8 cellular contexts compared by ENCODE assay signal in the genomic region with DNA sequence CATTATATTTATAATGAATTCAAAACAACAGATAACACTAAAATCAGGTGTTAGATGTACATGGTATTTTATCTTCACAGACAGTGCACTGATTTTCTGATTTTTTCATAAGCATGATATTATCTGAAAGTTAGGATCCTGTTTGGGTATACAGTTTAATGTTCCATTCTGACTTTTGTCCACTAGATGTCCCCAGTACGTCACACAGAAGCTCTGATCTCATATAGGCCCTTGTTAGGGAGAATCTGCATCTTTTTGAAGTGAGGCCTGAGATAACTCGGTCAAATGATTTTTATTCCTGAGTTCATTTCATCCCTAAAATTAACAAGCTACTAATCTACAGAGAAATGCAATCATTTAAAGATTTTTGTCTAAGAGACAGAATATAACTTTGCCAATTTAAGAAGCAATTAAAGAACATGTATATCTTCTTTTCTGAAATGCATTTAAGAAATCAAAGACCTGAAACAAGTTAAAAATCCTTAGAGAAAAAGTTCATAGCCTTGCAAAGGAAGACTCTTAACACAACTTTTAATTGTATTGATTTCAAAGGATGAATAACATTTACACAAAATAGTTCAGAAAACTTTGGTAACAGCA.
DNase-seq lines count a peak whose midpoint lies in the region; ATAC-seq, FAIRE-seq and TF ChIP-seq lines count a peak whose summit lies in the region.

No MANE protein-coding gene starts in this region.

- H2BK20ac ChIP-seq in H1 (ENCODE audit: low read length): no peak overlapping the region

- H3K4ac ChIP-seq in H1 (replicated peaks; ENCODE audit: insufficient read length, low read depth, low read length): no peak overlapping the region
- no peak overlapping the region for H3K4ac ChIP-seq in mesenchymal stem cell (ENCODE audit: low read depth in 1 of 2, low read length in 2 of 2)

- H3K4me1 ChIP-seq in Peyer's patch: no peaks in the 10 kb centered on the region
- H3K4me1 ChIP-seq in H1 (replicated peaks in 1 of 4; ENCODE audit: control insufficient read depth in 3 of 4, insufficient read depth in 4 of 4, low read length in 3 of 4): no peaks in the 10 kb centered on the region
- H3K4me1 ChIP-seq in mesenchymal stem cell (ENCODE audit: control insufficient read depth, insufficient read depth, low read depth, low read length): peaks cover 1% of the 10 kb centered on the region

- peak; percentile 82 to 84 for TF ChIP-seq RAD21 in H1 (IDR thresholded peaks at IDR 0.05 in 1 of 2, conservative IDR thresholded peaks at IDR 0.05 in 1 of 2; ENCODE audit: low read depth in 2 of 2, low read length in 2 of 2)

- H2BK5ac ChIP-seq in H1 (ENCODE audit: low read depth, low read length) (no peak overlapping the region), mesenchymal stem cell (ENCODE audit: low read depth, low read length, poor library complexity, severe bottlenecking) (no peak overlapping the region)

- H3K79me2 ChIP-seq in H1 (ENCODE audit: control insufficient read depth in 1 of 2, insufficient read depth in 2 of 2, low read length in 2 of 2): no peaks in the 10 kb centered on the region

- H3K4me3 ChIP-seq in Peyer's patch (no peak overlapping the region), H1 (ENCODE audit: extremely low read depth in 1 of 4, insufficient read depth in 2 of 4, low read depth in 3 of 4, low read length in 4 of 4) (no peak overlapping the region), mesenchymal stem cell (ENCODE audit: insufficient read depth in 1 of 2, low read depth in 1 of 2, low read length in 2 of 2) (no peak overlapping the region)

- H4K8ac ChIP-seq in H1 (ENCODE audit: extremely low read depth, insufficient read depth, low read length) (no peak overlapping the region), mesenchymal stem cell (ENCODE audit: low read length) (no peak overlapping the region)

- H2AFZ ChIP-seq in H1 (ENCODE audit: low read length) (no peak overlapping the region), mesenchymal stem cell (ENCODE audit: low read depth, low read length) (no peak overlapping the region)

- POLR2A ChIA-PET in H1 (lab: Charles Lee; ENCODE audit: partially characterized antibody): no interaction called here

- H2BK15ac ChIP-seq in H1 (ENCODE audit: low read length) (no peak overlapping the region), mesenchymal stem cell (ENCODE audit: low read depth, poor library complexity, severe bottlenecking) (no peak overlapping the region)

- no peak overlapping the region for H2BK120ac ChIP-seq in H1 (replicated peaks; ENCODE audit: low read depth, low read length)
- H2BK120ac ChIP-seq in mesenchymal stem cell (ENCODE audit: low read depth, low read length): no peak overlapping the region

- H3K9ac ChIP-seq in H1 (replicated peaks in 1 of 4; ENCODE audit: extremely low read depth in 1 of 4, low read depth in 3 of 4, low read length in 3 of 4) (no peak overlapping the region), mesenchymal stem cell (ENCODE audit: low read length) (peak overlapping the region; percentile 47)

- peak; percentile 77 for FAIRE-seq in H1 (lab: Jason Lieb, UNC)

- H3K18ac ChIP-seq in H1 (ENCODE audit: extremely low read depth, low read length) (no peak overlapping the region), mesenchymal stem cell (ENCODE audit: low read depth in 1 of 2, low read length in 2 of 2) (no peak overlapping the region)

- H3K27me3 ChIP-seq in Peyer's patch: no peaks in the 10 kb centered on the region
- no peaks in the 10 kb centered on the region for H3K27me3 ChIP-seq in H1 (replicated peaks in 1 of 4; ENCODE audit: control insufficient read depth in 3 of 4, extremely low read depth in 1 of 4, insufficient read depth in 3 of 4, low read length in 3 of 4)
- H3K27me3 ChIP-seq in mesenchymal stem cell (ENCODE audit: control insufficient read depth in 1 of 2, insufficient read depth in 1 of 2, low read length in 2 of 2): no peaks in the 10 kb centered on the region

- no peaks in the 10 kb centered on the region for H3K23me2 ChIP-seq in H1 (ENCODE audit: low read depth, low read length)

- H2AK5ac ChIP-seq in H1 (ENCODE audit: low read depth, low read length): no peak overlapping the region
- H2AK5ac ChIP-seq in mesenchymal stem cell (ENCODE audit: low read length, severe bottlenecking): no peak overlapping the region

- DNase-seq in Right ventricle myocardium inferior (ENCODE audit: missing footprints) (no peak), cardiac septum (ENCODE audit: low spot score) (no peak), HuH-7.5 (ENCODE audit: low spot score) (peak; percentile 23), Peyer's patch (no peak), H1 (ENCODE audit: low read depth in 1 of 2, low spot score in 2 of 2) (no peak), mesenchymal stem cell (peak; percentile 72), NCI-H128 (lab: John Stamatoyannopoulos, UW; ENCODE audit: unreplicated experiment) (no peak)

- no peak overlapping the region for H3K23ac ChIP-seq in H1 (ENCODE audit: insufficient read length)
- H3K23ac ChIP-seq in mesenchymal stem cell (ENCODE audit: low read length in 2 of 2): no peak overlapping the region

- H4K5ac ChIP-seq in H1 (ENCODE audit: insufficient read length, low read depth, low read length): no peak overlapping the region

- H3K14ac ChIP-seq in H1 (ENCODE audit: insufficient read length) (no peak overlapping the region), mesenchymal stem cell (ENCODE audit: low read length in 2 of 2) (no peak overlapping the region)

- H4K20me1 ChIP-seq in H1 (replicated peaks in 1 of 2; ENCODE audit: control insufficient read depth in 1 of 2, insufficient read depth in 2 of 2, low read length in 2 of 2): no peaks in the 10 kb centered on the region

- no peak overlapping the region for H3K27ac ChIP-seq in Peyer's patch
- no peak overlapping the region for H3K27ac ChIP-seq in H1 (ENCODE audit: low read depth, low read length)
- no peak overlapping the region for H3K27ac ChIP-seq in mesenchymal stem cell (ENCODE audit: low read length, poor library complexity, severe bottlenecking)

- H4K91ac ChIP-seq in H1 (replicated peaks; ENCODE audit: insufficient read length, low read length): no peak overlapping the region
- H4K91ac ChIP-seq in mesenchymal stem cell (ENCODE audit: low read length): no peak overlapping the region

- H2BK12ac ChIP-seq in H1 (ENCODE audit: low read depth, low read length) (no peak overlapping the region), mesenchymal stem cell (ENCODE audit: low read length in 2 of 2) (no peak overlapping the region)

- H3K4me2 ChIP-seq in H1 (ENCODE audit: insufficient read depth in 1 of 2, low read depth in 2 of 2, low read length in 2 of 2) (no peak overlapping the region), mesenchymal stem cell (ENCODE audit: low read length, poor library complexity, severe bottlenecking) (no peak overlapping the region)

- TF ChIP-seq CTCF in Peyer's patch (IDR thresholded peaks at IDR 0.05) (peak; percentile 47 to 83 (median 75)), H1 (IDR thresholded peaks at IDR 0.05; ENCODE audit: control extremely low read depth in 1 of 3, insufficient read depth in 1 of 3, low read depth in 1 of 3, low read length in 3 of 3) (peak in 2 of 3 experiments; percentile 59 to 70; a peak in 3 of 4 replicates)

- intact Hi-C loops in Right ventricle myocardium inferior (cut with DNase I): loop anchor here (5.0 kb wide), 1 partner anchor 99 kb away; no protein-coding TSS in a partner anchor
- intact Hi-C loops in cardiac septum (cut with DNase I): no loop called here

- 35% methylated on average over 2 of the region's 2 CpGs; no CpG with 5 or more reads in 1 of the 2 experiments for WGBS in H1 (ENCODE audit: extremely low coverage in 1 of 2, insufficient coverage in 1 of 2, insufficient read length in 1 of 2, insufficient replicate concordance in 2 of 2, low coverage in 1 of 2, low lambda C conversion rate in 2 of 2, missing lambda C conversion rate in 1 of 2), 2 experiments
- no CpG with 5 or more reads among the region's 2 CpGs for WGBS in mesenchymal stem cell

- no peak overlapping the region for H3K56ac ChIP-seq in H1 (replicated peaks; ENCODE audit: insufficient read length, low read depth, low read length)

- no peaks in the 10 kb centered on the region for H3K79me1 ChIP-seq in H1 (ENCODE audit: low read depth, low read length)
- H3K79me1 ChIP-seq in mesenchymal stem cell (replicated peaks; ENCODE audit: low read length, poor library complexity, severe bottlenecking): no peaks in the 10 kb centered on the region

- peak; percentile 82 for ATAC-seq in Right ventricle myocardium inferior
- peak; percentile 93 for ATAC-seq in GM21786 (IDR thresholded peaks at IDR 0.05; ENCODE audit: unreplicated experiment)

- no peak for TF ChIP-seq POLR2A in Peyer's patch (IDR thresholded peaks at IDR 0.05)
- TF ChIP-seq POLR2A in H1 (IDR thresholded peaks at IDR 0.05; ENCODE audit: control extremely low read depth in 1 of 2, low read depth in 2 of 2, low read length in 2 of 2): no peak

- no peaks in the 10 kb centered on the region for H3K36me3 ChIP-seq in Peyer's patch
- no peaks in the 10 kb centered on the region for H3K36me3 ChIP-seq in H1 (ENCODE audit: control insufficient read depth in 2 of 4, insufficient read depth in 4 of 4, low read length in 3 of 4)
- H3K36me3 ChIP-seq in mesenchymal stem cell (ENCODE audit: control insufficient read depth in 1 of 2, insufficient read depth in 2 of 2, low read depth in 1 of 2, low read length in 2 of 2): no peaks in the 10 kb centered on the region

- TF ChIP-seq EP300 in H1 (IDR thresholded peaks at IDR 0.05; ENCODE audit: borderline replicate concordance in 1 of 2, low read depth in 2 of 2, low read length in 2 of 2): no peak

- H3K9me3 ChIP-seq in Peyer's patch (no peaks in the 10 kb centered on the region), H1 (ENCODE audit: insufficient read depth in 2 of 2, low read depth in 1 of 2, low read length in 1 of 2) (no peaks in the 10 kb centered on the region), mesenchymal stem cell (ENCODE audit: control insufficient read depth, low read length) (no peaks in the 10 kb centered on the region)

- CTCF ChIA-PET in H1 (lab: Charles Lee; ENCODE audit: partially characterized antibody): interaction anchor here (0.5 to 3.0 kb wide), 32 partner anchors 9 to 911 kb away, joined by 3 to 20 read pairs (median 3); no protein-coding TSS in a partner anchor

TF ChIP-seq in H1, 55 proteins besides CTCF, POLR2A, EP300 and RAD21:
- TF ChIP-seq ZNF274 (IDR thresholded peaks at IDR 0.05; ENCODE audit: borderline replicate concordance, extremely low read depth, low read length) (no peak), CHD1 (IDR thresholded peaks at IDR 0.05; ENCODE audit: low read depth, low read length) (no peak), CREB1 (IDR thresholded peaks at IDR 0.05) (peak; percentile 63), KDM5A (IDR thresholded peaks at IDR 0.05; ENCODE audit: low read length) (no peak)

Comparison
In these comparisons a context has a peak if more than half of its experiments do, and no peak if none do; other contexts are left out.
1. DNase-seq: peak in HuH-7.5 (single experiment) and mesenchymal stem cell (single experiment); none in Right ventricle myocardium inferior (single experiment), cardiac septum (single experiment), Peyer's patch (0 of 3), H1 (0 of 2) and NCI-H128 (single experiment).